In the genomic region with DNA sequence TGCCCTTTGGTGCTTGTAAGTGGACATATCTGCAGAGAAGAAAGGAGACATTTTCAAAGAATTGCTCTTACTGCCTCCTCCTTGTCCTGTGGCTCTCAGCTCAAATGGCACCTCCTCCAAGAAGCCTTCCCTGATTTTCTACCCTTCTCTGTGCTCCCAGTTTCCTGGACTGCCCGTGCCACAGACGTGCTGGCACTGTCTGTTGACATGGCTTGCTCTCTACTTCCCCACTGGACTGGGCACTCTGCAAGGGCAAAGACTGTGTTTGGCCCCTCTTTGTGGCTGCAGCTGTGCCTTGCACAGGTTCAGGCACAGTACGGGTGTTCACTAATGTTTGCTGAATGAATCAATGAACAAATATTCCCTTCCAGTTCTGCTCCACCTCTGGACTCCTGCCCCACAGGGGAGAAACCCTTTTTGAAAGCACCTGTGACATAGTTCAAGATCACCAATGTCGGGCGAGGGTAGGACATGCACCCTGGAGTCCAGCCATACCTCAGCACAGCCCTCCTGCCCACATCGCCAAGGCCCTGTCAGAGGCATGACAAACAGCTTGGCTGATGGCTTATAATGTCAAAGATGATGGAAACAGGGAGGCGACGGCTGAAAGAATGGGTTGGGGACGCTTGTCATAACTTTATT, we compare ENCODE assay signal across 1 cellular context.
TF ChIP-seq lines count a peak whose summit lies in the region.

No MANE protein-coding gene starts in this region.

TF ChIP-seq in HepG2, 621 proteins besides CTCF, POLR2A, EP300 and RAD21 (continued from another document and continues in another):
- TF ChIP-seq, protein P1, sequence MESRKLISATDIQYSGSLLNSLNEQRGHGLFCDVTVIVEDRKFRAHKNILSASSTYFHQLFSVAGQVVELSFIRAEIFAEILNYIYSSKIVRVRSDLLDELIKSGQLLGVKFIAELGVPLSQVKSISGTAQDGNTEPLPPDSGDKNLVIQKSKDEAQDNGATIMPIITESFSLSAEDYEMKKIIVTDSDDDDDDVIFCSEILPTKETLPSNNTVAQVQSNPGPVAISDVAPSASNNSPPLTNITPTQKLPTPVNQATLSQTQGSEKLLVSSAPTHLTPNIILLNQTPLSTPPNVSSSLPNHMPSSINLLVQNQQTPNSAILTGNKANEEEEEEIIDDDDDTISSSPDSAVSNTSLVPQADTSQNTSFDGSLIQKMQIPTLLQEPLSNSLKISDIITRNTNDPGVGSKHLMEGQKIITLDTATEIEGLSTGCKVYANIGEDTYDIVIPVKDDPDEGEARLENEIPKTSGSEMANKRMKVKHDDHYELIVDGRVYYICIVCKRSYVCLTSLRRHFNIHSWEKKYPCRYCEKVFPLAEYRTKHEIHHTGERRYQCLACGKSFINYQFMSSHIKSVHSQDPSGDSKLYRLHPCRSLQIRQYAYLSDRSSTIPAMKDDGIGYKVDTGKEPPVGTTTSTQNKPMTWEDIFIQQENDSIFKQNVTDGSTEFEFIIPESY (CRISPR knock-in tag; IDR thresholded peaks at IDR 0.05): no peak
- TF ChIP-seq, protein P2, sequence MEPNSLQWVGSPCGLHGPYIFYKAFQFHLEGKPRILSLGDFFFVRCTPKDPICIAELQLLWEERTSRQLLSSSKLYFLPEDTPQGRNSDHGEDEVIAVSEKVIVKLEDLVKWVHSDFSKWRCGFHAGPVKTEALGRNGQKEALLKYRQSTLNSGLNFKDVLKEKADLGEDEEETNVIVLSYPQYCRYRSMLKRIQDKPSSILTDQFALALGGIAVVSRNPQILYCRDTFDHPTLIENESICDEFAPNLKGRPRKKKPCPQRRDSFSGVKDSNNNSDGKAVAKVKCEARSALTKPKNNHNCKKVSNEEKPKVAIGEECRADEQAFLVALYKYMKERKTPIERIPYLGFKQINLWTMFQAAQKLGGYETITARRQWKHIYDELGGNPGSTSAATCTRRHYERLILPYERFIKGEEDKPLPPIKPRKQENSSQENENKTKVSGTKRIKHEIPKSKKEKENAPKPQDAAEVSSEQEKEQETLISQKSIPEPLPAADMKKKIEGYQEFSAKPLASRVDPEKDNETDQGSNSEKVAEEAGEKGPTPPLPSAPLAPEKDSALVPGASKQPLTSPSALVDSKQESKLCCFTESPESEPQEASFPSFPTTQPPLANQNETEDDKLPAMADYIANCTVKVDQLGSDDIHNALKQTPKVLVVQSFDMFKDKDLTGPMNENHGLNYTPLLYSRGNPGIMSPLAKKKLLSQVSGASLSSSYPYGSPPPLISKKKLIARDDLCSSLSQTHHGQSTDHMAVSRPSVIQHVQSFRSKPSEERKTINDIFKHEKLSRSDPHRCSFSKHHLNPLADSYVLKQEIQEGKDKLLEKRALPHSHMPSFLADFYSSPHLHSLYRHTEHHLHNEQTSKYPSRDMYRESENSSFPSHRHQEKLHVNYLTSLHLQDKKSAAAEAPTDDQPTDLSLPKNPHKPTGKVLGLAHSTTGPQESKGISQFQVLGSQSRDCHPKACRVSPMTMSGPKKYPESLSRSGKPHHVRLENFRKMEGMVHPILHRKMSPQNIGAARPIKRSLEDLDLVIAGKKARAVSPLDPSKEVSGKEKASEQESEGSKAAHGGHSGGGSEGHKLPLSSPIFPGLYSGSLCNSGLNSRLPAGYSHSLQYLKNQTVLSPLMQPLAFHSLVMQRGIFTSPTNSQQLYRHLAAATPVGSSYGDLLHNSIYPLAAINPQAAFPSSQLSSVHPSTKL (CRISPR knock-in tag; IDR thresholded peaks at IDR 0.05): peak; percentile 62
- TF ChIP-seq ZSCAN25 (CRISPR knock-in tag; IDR thresholded peaks at IDR 0.05) (0 out of 2 replicates have a peak, but pooled peaks have one; percentile 21), ZNF160 (CRISPR knock-in tag; IDR thresholded peaks at IDR 0.05) (no peak), CBX2 (IDR thresholded peaks at IDR 0.05; ENCODE audit: low read depth, low read length) (no peak), CBX2 (CRISPR knock-in tag; IDR thresholded peaks at IDR 0.05; ENCODE audit: low read depth) (no peak), NFE2 (CRISPR knock-in tag; IDR thresholded peaks at IDR 0.05) (no peak), SRY (CRISPR knock-in tag; IDR thresholded peaks at IDR 0.05) (0 out of 2 replicates have a peak, but pooled peaks have one; percentile 57), RBM22 (optimal IDR thresholded peaks at IDR 0.05; ENCODE audit: low read length) (no peak), ARID2 (CRISPR knock-in tag; IDR thresholded peaks at IDR 0.05; ENCODE audit: borderline replicate concordance) (no peak), NFATC3 (CRISPR knock-in tag; IDR thresholded peaks at IDR 0.05) (no peak), SSRP1 (CRISPR knock-in tag; IDR thresholded peaks at IDR 0.05) (no peak), MED1 (CRISPR knock-in tag; IDR thresholded peaks at IDR 0.05) (no peak; the same call in 1 of the 2 replicates), SP4 (CRISPR knock-in tag; IDR thresholded peaks at IDR 0.05) (peak; percentile 28; the same call in 1 of the 2 replicates), ZBTB7B (CRISPR knock-in tag; IDR thresholded peaks at IDR 0.05) (no peak), ZNF644 (CRISPR knock-in tag; IDR thresholded peaks at IDR 0.05; ENCODE audit: low read depth) (no peak), NKX3-1 (CRISPR knock-in tag; IDR thresholded peaks at IDR 0.05) (no peak), KMT2A (CRISPR knock-in tag; IDR thresholded peaks at IDR 0.05) (no peak), ZNF891 (CRISPR knock-in tag; IDR thresholded peaks at IDR 0.05) (peak; percentile 53; the same call in 1 of the 2 replicates), CREM (IDR thresholded peaks at IDR 0.05) (peak; percentile 21; the same call in 1 of the 2 replicates), CREM (CRISPR knock-in tag; IDR thresholded peaks at IDR 0.05) (no peak), KDM6A (CRISPR knock-in tag; IDR thresholded peaks at IDR 0.05; ENCODE audit: low read depth) (no peak), RORA (CRISPR knock-in tag; IDR thresholded peaks at IDR 0.05) (no peak), HNRNPH1 (optimal IDR thresholded peaks at IDR 0.05; ENCODE audit: low read depth, low read length) (no peak), YEATS4 (CRISPR knock-in tag; IDR thresholded peaks at IDR 0.05; ENCODE audit: borderline replicate concordance) (no peak), ZNF232 (CRISPR knock-in tag; IDR thresholded peaks at IDR 0.05; ENCODE audit: borderline replicate concordance) (no peak), ZMYM3 (CRISPR knock-in tag; IDR thresholded peaks at IDR 0.05) (peak; percentile 99), REL (CRISPR knock-in tag; conservative IDR thresholded peaks at IDR 0.05) (no peak), ZNF552 (CRISPR knock-in tag; IDR thresholded peaks at IDR 0.05; ENCODE audit: borderline replicate concordance) (no peak), BRCA1 (CRISPR knock-in tag; IDR thresholded peaks at IDR 0.05) (no peak), ZNF337 (CRISPR knock-in tag; IDR thresholded peaks at IDR 0.05; ENCODE audit: borderline replicate concordance, low read depth) (no peak), SRSF4 (IDR thresholded peaks at IDR 0.05; ENCODE audit: low read depth, low read length, poor library complexity, severe bottlenecking) (no peak), TOPORS (CRISPR knock-in tag; IDR thresholded peaks at IDR 0.05) (no peak), NFYB (CRISPR knock-in tag; IDR thresholded peaks at IDR 0.05) (no peak), ZNF850 (CRISPR knock-in tag; conservative IDR thresholded peaks at IDR 0.05) (no peak), SOX13 (IDR thresholded peaks at IDR 0.05) (no peak), SOX13 (CRISPR knock-in tag; conservative IDR thresholded peaks at IDR 0.05 in 1 of 2, IDR thresholded peaks at IDR 0.05 in 1 of 2) (peak in 1 of 2 experiments; percentile 14; a peak in 1 of 4 replicates), SMARCC2 (IDR thresholded peaks at IDR 0.05) (no peak), ZBTB3 (CRISPR knock-in tag; IDR thresholded peaks at IDR 0.05; ENCODE audit: borderline replicate concordance, low read depth) (no peak), ZNF256 (CRISPR knock-in tag; conservative IDR thresholded peaks at IDR 0.05) (no peak)
- TF ChIP-seq, protein P3, sequence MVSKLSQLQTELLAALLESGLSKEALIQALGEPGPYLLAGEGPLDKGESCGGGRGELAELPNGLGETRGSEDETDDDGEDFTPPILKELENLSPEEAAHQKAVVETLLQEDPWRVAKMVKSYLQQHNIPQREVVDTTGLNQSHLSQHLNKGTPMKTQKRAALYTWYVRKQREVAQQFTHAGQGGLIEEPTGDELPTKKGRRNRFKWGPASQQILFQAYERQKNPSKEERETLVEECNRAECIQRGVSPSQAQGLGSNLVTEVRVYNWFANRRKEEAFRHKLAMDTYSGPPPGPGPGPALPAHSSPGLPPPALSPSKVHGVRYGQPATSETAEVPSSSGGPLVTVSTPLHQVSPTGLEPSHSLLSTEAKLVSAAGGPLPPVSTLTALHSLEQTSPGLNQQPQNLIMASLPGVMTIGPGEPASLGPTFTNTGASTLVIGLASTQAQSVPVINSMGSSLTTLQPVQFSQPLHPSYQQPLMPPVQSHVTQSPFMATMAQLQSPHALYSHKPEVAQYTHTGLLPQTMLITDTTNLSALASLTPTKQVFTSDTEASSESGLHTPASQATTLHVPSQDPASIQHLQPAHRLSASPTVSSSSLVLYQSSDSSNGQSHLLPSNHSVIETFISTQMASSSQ (IDR thresholded peaks at IDR 0.05; ENCODE audit: low read depth): 0 out of 2 replicates have a peak, but pooled peaks have one; percentile 16
- TF ChIP-seq, protein P3 (CRISPR knock-in tag; IDR thresholded peaks at IDR 0.05; ENCODE audit: borderline replicate concordance): no peak
- TF ChIP-seq, protein P4, sequence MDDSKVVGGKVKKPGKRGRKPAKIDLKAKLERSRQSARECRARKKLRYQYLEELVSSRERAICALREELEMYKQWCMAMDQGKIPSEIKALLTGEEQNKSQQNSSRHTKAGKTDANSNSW (CRISPR knock-in tag; IDR thresholded peaks at IDR 0.05; ENCODE audit: borderline replicate concordance): no peak
- TF ChIP-seq, protein P5, sequence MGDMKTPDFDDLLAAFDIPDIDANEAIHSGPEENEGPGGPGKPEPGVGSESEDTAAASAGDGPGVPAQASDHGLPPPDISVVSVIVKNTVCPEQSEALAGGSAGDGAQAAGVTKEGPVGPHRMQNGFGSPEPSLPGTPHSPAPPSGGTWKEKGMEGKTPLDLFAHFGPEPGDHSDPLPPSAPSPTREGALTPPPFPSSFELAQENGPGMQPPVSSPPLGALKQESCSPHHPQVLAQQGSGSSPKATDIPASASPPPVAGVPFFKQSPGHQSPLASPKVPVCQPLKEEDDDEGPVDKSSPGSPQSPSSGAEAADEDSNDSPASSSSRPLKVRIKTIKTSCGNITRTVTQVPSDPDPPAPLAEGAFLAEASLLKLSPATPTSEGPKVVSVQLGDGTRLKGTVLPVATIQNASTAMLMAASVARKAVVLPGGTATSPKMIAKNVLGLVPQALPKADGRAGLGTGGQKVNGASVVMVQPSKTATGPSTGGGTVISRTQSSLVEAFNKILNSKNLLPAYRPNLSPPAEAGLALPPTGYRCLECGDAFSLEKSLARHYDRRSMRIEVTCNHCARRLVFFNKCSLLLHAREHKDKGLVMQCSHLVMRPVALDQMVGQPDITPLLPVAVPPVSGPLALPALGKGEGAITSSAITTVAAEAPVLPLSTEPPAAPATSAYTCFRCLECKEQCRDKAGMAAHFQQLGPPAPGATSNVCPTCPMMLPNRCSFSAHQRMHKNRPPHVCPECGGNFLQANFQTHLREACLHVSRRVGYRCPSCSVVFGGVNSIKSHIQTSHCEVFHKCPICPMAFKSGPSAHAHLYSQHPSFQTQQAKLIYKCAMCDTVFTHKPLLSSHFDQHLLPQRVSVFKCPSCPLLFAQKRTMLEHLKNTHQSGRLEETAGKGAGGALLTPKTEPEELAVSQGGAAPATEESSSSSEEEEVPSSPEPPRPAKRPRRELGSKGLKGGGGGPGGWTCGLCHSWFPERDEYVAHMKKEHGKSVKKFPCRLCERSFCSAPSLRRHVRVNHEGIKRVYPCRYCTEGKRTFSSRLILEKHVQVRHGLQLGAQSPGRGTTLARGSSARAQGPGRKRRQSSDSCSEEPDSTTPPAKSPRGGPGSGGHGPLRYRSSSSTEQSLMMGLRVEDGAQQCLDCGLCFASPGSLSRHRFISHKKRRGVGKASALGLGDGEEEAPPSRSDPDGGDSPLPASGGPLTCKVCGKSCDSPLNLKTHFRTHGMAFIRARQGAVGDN (CRISPR knock-in tag; IDR thresholded peaks at IDR 0.05): peak; percentile 63
- TF ChIP-seq, protein P6, sequence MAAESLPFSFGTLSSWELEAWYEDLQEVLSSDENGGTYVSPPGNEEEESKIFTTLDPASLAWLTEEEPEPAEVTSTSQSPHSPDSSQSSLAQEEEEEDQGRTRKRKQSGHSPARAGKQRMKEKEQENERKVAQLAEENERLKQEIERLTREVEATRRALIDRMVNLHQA (CRISPR knock-in tag; IDR thresholded peaks at IDR 0.05): no peak
- TF ChIP-seq, protein P7, sequence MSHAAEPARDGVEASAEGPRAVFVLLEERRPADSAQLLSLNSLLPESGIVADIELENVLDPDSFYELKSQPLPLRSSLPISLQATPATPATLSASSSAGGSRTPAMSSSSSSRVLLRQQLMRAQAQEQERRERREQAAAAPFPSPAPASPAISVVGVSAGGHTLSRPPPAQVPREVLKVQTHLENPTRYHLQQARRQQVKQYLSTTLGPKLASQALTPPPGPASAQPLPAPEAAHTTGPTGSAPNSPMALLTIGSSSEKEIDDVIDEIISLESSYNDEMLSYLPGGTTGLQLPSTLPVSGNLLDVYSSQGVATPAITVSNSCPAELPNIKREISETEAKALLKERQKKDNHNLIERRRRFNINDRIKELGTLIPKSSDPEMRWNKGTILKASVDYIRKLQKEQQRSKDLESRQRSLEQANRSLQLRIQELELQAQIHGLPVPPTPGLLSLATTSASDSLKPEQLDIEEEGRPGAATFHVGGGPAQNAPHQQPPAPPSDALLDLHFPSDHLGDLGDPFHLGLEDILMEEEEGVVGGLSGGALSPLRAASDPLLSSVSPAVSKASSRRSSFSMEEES (CRISPR knock-in tag; IDR thresholded peaks at IDR 0.05): no peak
- TF ChIP-seq, protein P8, sequence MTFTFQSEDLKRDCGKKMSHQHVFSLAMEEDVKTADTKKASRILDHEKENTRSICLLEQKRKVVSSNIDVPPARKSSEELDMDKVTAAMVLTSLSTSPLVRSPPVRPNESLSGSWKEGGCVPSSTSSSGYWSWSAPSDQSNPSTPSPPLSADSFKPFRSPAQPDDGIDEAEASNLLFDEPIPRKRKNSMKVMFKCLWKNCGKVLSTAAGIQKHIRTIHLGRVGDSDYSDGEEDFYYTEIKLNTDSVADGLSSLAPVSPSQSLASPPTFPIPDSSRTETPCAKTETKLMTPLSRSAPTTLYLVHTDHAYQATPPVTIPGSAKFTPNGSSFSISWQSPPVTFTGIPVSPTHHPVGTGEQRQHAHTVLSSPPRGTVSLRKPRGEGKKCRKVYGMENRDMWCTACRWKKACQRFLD (CRISPR knock-in tag; IDR thresholded peaks at IDR 0.05; ENCODE audit: borderline replicate concordance): no peak
